Comparison of ENCODE assay signal across 1 cellular context in the genomic region with DNA sequence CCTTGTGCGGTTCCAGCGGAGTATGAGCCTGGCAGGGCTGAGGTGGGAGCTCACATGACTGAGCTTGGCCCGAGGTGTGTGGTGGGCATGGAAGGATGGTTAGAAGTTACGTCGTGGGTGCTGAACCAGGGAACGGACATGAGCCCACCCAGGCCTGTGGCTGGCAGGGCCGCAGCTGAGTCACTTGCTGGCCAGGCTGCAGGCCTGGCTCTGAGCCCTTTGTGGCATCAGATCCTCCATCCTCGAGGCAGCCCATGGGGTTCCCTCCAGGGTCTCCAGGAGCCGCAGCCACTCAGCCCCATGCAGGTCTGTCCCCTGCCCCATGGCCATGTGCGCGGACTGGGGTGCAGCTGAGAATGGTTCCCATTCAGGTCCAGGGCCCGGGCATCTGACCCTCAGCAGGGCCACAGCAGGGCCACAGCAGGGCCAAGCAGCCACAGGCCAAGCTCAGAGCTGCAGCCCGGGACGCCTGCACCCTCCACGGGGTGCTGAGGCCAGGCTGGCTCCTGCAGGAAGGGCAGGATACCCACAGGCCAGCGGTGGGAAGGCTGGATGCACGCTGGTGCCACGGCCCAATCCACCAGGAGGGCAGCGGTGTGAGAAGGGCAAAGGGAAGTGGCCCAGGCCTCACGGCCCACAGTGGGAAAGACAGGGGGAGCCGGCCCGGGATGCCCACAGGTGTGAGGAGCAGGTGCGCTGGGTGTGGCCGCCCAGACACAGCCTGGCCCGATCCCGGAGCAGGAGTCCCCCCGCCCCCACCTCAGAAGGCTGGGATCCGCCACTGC.
TF ChIP-seq lines count a peak whose summit lies in the region.

No MANE protein-coding gene starts in this region.

TF ChIP-seq in SK-N-SH, 30 proteins besides CTCF, POLR2A, EP300 and RAD21 (continued from another document):
- TF ChIP-seq FOXJ3 (CRISPR knock-in tag; IDR thresholded peaks at IDR 0.05): no peak
- no peak for TF ChIP-seq RFX5 (IDR thresholded peaks at IDR 0.05; ENCODE audit: low read length)
- TF ChIP-seq, protein P1, sequence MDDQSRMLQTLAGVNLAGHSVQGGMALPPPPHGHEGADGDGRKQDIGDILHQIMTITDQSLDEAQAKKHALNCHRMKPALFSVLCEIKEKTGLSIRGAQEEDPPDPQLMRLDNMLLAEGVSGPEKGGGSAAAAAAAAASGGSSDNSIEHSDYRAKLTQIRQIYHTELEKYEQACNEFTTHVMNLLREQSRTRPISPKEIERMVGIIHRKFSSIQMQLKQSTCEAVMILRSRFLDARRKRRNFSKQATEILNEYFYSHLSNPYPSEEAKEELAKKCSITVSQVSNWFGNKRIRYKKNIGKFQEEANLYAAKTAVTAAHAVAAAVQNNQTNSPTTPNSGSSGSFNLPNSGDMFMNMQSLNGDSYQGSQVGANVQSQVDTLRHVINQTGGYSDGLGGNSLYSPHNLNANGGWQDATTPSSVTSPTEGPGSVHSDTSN (IDR thresholded peaks at IDR 0.05): no peak
- TF ChIP-seq, protein P2, sequence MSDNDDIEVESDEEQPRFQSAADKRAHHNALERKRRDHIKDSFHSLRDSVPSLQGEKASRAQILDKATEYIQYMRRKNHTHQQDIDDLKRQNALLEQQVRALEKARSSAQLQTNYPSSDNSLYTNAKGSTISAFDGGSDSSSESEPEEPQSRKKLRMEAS (IDR thresholded peaks at IDR 0.05; ENCODE audit: low read depth): no peak
- no peak for TF ChIP-seq ELF1 (IDR thresholded peaks at IDR 0.05)
- TF ChIP-seq, protein P3, sequence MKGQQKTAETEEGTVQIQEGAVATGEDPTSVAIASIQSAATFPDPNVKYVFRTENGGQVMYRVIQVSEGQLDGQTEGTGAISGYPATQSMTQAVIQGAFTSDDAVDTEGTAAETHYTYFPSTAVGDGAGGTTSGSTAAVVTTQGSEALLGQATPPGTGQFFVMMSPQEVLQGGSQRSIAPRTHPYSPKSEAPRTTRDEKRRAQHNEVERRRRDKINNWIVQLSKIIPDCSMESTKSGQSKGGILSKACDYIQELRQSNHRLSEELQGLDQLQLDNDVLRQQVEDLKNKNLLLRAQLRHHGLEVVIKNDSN (IDR thresholded peaks at IDR 0.05; ENCODE audit: borderline replicate concordance, low read depth): no peak
- no peak for TF ChIP-seq RXRA (IDR thresholded peaks at IDR 0.05; ENCODE audit: borderline replicate concordance, low read depth)
